ENCODE assay signal across 8 cellular contexts in genomic region chrX:1481636-1482529, GRCh38. TPM values are rescaled to one million over a fixed set of nuclear protein-coding genes. Genes with fewer than 3 reads are reported as not detected.
A peak's percentile ranks its signal among the peaks of the same experiment; 100 is the strongest.
DNase-seq lines count a peak whose midpoint lies in the region; ATAC-seq, FAIRE-seq and TF ChIP-seq lines count a peak whose summit lies in the region.

No MANE protein-coding gene starts in this region.

- peak overlapping the region; percentile 11 for H3K4me3 ChIP-seq in iPS-18a (ENCODE audit: low read length)
- H3K4me3 ChIP-seq in spleen, result peak overlapping the region in 4 of 8 donors; percentile 7 to 57 (median 20)

- intact Hi-C loops in spleen (cut with DNase I; ENCODE audit: low total_unique reads), result no loop called here

- H3K9me3 ChIP-seq in iPS-18a (ENCODE audit: control insufficient read depth, low read depth, low read length) (no peaks in the 10 kb centered on the region), spleen (peaks cover 0 to 13% (median 10%) of the 10 kb centered on the region in 8 donors)

- DNase-seq in RCC 7860 (ENCODE audit: low spot score), result peak; percentile 13
- DNase-seq in spleen, result peak; percentile 90
- no peak for DNase-seq in HPDE6-E6E7 (ENCODE audit: extremely low spot score)
- DNase-seq in SIG-M5 (lab: John Stamatoyannopoulos, UW), result no peak

- TF ChIP-seq POLR2A in spleen (IDR thresholded peaks at IDR 0.05), result no peak

- FAIRE-seq in RCC 7860 (lab: Jason Lieb, UNC), result no peak

- peak; percentile 36 for ATAC-seq in HG02623 (IDR thresholded peaks at IDR 0.05; ENCODE audit: unreplicated experiment)

- peak overlapping the region; percentile 30 for H3K9ac ChIP-seq in iPS-18a (ENCODE audit: low read length)

- 7 to 9% (median 8%) methylated on average over 26 of the region's 26 CpGs for WGBS in adipose tissue, 3 donors
- 2 to 7% (median 2%) methylated on average over 24 to 26 of the region's 26 CpGs for WGBS in spleen, 5 donors

- H3K27me3 ChIP-seq in iPS-18a (ENCODE audit: control insufficient read depth, insufficient read depth, low read length), result no peaks in the 10 kb centered on the region
- no peaks in the 10 kb centered on the region for H3K27me3 ChIP-seq in spleen (replicated peaks in 1 of 7)

- peak overlapping the region; percentile 28 for H3K27ac ChIP-seq in adipose tissue (ENCODE audit: low read depth, low read length)
- H3K27ac ChIP-seq in iPS-18a (ENCODE audit: low read length), result no peak overlapping the region
- peak overlapping the region; percentile 67 to 93 (median 86) for H3K27ac ChIP-seq in spleen

- TF ChIP-seq CTCF in GM12872 (IDR thresholded peaks at IDR 0.05; ENCODE audit: insufficient read depth, low read depth, low read length) (peak; percentile 25; the same call in 1 of the 3 replicates), spleen (IDR thresholded peaks at IDR 0.05 in 8 of 11, conservative IDR thresholded peaks at IDR 0.05 in 3 of 11) (peak in 6 of 11 experiments; percentile 14 to 48 (median 33))

- no peaks in the 10 kb centered on the region for H3K36me3 ChIP-seq in iPS-18a (ENCODE audit: control insufficient read depth, low read depth, low read length)
- H3K36me3 ChIP-seq in spleen, result peaks cover 0 to 17% (median 0%) of the 10 kb centered on the region in 6 donors

- H3K4me1 ChIP-seq in iPS-18a (ENCODE audit: control insufficient read depth, low read depth, low read length) (no peaks in the 10 kb centered on the region), spleen (peaks cover 8 to 86% (median 49%) of the 10 kb centered on the region in 6 donors)

RNA-seq across cellular contexts. Expression of gene ASMTL, which starts 29.2 kb away (rescaled TPM):
- polyA plus RNA-seq in adipose tissue, result 10 to 100 TPM; 20.2 to 35.2 (median 22.3) TPM
- total RNA-seq in spleen, result 10 to 100 TPM; 21.3 to 35.5 (median 27.9) TPM
- polyA plus RNA-seq in spleen, result 10 to 100 TPM; 25.0 to 28.8 (median 26.6) TPM

RNA-seq across cellular contexts. Expression of gene P2RY8, which starts 55.1 kb away (rescaled TPM):
- polyA plus RNA-seq in adipose tissue (1 to 10 TPM; 1.1 to 1.8 (median 1.2) TPM), spleen (10 to 100 TPM in 1 of 3 donors, 1 to 10 TPM in 2; 8.1 to 15.5 (median 8.5) TPM)
- 10 to 100 TPM; 19.5 to 32.2 (median 30.0) TPM for total RNA-seq in spleen

Comparison
In these comparisons a context has a peak if more than half of its experiments do, and no peak if none do; other contexts are left out.
1. DNase-seq: peak in RCC 7860 (single experiment) and spleen (single experiment); none in HPDE6-E6E7 (single experiment) and SIG-M5 (single experiment).